In the genomic region with DNA sequence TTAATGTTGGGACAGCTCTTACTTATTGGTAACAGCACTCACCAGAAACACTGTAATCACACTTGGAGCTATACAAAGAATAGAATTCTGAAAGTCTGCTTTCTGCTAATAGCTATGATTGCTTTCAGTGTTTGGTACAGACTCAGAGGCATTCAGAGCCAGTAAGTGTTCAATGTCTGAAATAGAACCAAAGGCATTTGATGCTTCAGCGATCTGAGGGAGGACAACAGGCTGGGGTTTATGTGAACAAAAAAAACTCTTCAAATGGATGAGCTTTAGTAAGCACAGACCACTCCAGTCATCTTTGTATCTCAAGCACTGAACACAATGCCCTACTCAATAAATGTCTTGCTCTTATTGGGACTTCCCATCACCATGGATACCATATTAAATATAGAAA, we compare ENCODE assay signal across 20 cellular contexts.
"Had no signal": no experiment of that assay in that cellular context is flagged by ENCODE, and none has a peak within 500 bp of the region (broad histone marks: within the 10 kb centered on the region; RNA-seq: fewer than 3 reads in every experiment).

No MANE protein-coding gene starts in this region.

- H3K36me3 ChIP-seq: left ventricle myocardium inferior, lower lobe of right lung, ovary, right lobe of liver, spleen, thoracic aorta, transverse colon had no signal

- H3K4me1 ChIP-seq: left ventricle myocardium inferior, lower lobe of right lung, right lobe of liver, spleen, transverse colon had no signal

- H3K4me3 ChIP-seq: left ventricle myocardium inferior, lower lobe of right lung, ovary, right lobe of liver, spleen, thoracic aorta, transverse colon had no signal

- H3K9me3 ChIP-seq: lower lobe of right lung, ovary, right lobe of liver, thoracic aorta, transverse colon had no signal

- DNase-seq: cortex of kidney; dorsolateral prefrontal cortex; effector CD8-positive, alpha-beta T cell; glutamatergic neuron; left ventricle myocardium inferior; lower lobe of right lung; mesenchymal stem cell; midbrain; nucleus accumbens; ovary; right lobe of liver; spleen; stimulated activated CD4-positive, alpha-beta T cell treated with anti-CD3 and anti-CD28 coated beads, Interleukin-15, amount 100 ng/mL, for 24 hours; stimulated activated CD4-positive, alpha-beta T cell treated with anti-CD3 and anti-CD28 coated beads, Interleukin-1b, Interleukin-23, amount 100 ng/mL, for 48 hours; stimulated activated CD4-positive, alpha-beta T cell treated with anti-CD3 and anti-CD28 coated beads, Interleukin-4, amount 100 ng/mL, for 24 hours; stimulated activated naive B cell treated with anti-CD40 and anti-IgM and Interleukin-4, amounts not matched to agents 10 μg/mL and 1 μg/mL and 100 μg/mL, for 72 hours; stimulated activated naive CD8-positive, alpha-beta T cell treated with anti-CD3 and anti-CD28 coated beads, Interleukin-15, amount 100 ng/mL, for 72 hours; transverse colon had no signal

- ATAC-seq: esophagus mucosa; lower lobe of right lung; right lobe of liver; stimulated activated naive B cell treated with anti-CD40 and anti-IgM and Interleukin-4, amounts not matched to agents 10 μg/mL and 1 μg/mL and 100 μg/mL, for 72 hours; stimulated activated naive CD8-positive, alpha-beta T cell treated with anti-CD3 and anti-CD28 coated beads, Interleukin-15, amount 100 ng/mL, for 72 hours had no signal

- H3K27ac ChIP-seq: dorsolateral prefrontal cortex, left ventricle myocardium inferior, lower lobe of right lung, ovary, right lobe of liver, spleen, thoracic aorta, transverse colon had no signal
